Comparison of ENCODE assay signal across 1 cellular context in genomic region chr2:217058791-217059755, GRCh38.
TF ChIP-seq lines count a peak whose summit lies in the region.

No MANE protein-coding gene starts in this region.

TF ChIP-seq in SK-N-SH, 30 proteins besides CTCF, POLR2A, EP300 and RAD21 (continued from another document):
- no peak for TF ChIP-seq GATA2 (CRISPR knock-in tag; IDR thresholded peaks at IDR 0.05)
